ENCODE assay signal across 30 cellular contexts in the genomic region with DNA sequence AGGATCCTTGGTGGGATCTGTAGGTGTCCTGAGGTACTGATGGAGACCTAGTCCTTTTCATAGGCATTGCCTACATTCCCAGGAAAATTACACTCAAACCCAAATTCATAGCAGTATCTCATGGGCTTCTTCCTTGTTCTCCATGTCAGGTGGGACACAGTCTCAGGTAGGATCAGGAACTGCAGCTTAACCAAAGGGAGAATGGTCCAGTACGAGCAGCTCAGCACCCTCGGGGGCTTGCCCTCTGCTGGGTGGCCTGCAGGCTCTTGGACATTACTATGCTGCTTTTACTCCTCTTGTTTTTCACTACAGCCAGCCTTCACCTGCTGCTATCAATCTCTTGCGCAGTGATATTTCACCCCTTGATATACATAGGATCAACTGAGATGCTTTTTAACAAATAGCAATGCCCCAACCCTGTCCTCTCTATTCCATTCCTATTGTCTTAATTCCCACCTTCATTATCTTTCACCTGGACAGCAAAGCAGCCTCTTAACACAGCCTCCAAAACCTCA. TPM values are rescaled to one million over a fixed set of nuclear protein-coding genes. Genes with fewer than 3 reads are reported as not detected.
"Had no signal": no experiment of that assay in that cellular context is flagged by ENCODE, and none has a peak within 500 bp of the region (broad histone marks: within the 10 kb centered on the region; RNA-seq: fewer than 3 reads in every experiment).

No MANE protein-coding gene starts in this region.

- H3K4me3 ChIP-seq: left ventricle myocardium inferior, lung, ovary, prostate gland, spleen, tibial nerve, uterus had no signal

- H3K4me1 Mint-ChIP-seq: mesothelial cell of epicardium; naive B cell; stimulated activated effector memory CD8-positive, alpha-beta T cell treated with anti-CD3 and anti-CD28 coated beads, Interleukin-12 subunit alpha, Interleukin-12 subunit beta, amount 100 ng/mL, for 72 hours; stimulated activated naive CD8-positive, alpha-beta T cell treated with anti-CD3 and anti-CD28 coated beads, Interleukin-15, amount 100 ng/mL, for 72 hours had no signal

- H3K9me3 ChIP-seq: ovary, prostate gland, uterus had no signal

- H3K27ac ChIP-seq: left ventricle myocardium inferior, ovary, prostate gland, spleen, tibial nerve, uterus had no signal

- ATAC-seq: right cardiac atrium; sciatic nerve; stimulated activated effector memory CD8-positive, alpha-beta T cell treated with anti-CD3 and anti-CD28 coated beads, Interleukin-12 subunit alpha, Interleukin-12 subunit beta, amount 100 ng/mL, for 72 hours; stimulated activated naive CD8-positive, alpha-beta T cell treated with anti-CD3 and anti-CD28 coated beads, Interleukin-15, amount 100 ng/mL, for 72 hours had no signal

- H3K27me3 Mint-ChIP-seq: type B pancreatic cell had no signal

- H3K27me3 ChIP-seq: ovary, spleen, tibial nerve, uterus had no signal

- H3K4me1 ChIP-seq: left ventricle myocardium inferior, prostate gland, tibial nerve, uterus had no signal

- DNase-seq: islet precursor cell; left ventricle myocardium inferior; mesendoderm; naive B cell; ovary; posterior cingulate gyrus; retina; right cardiac atrium; small intestine; spleen; stimulated activated CD4-positive, alpha-beta T cell treated with anti-CD3 and anti-CD28 coated beads, Interleukin-4, amount 100 ng/mL, for 24 hours; stimulated activated naive CD4-positive, alpha-beta T cell treated with Interleukin-2 at 50 U/mL for 16 hours; stimulated activated naive CD8-positive, alpha-beta T cell treated with anti-CD3 and anti-CD28 coated beads, Interleukin-15, amount 100 ng/mL, for 72 hours; substantia nigra; uterus had no signal

- H3K36me3 ChIP-seq: left ventricle myocardium inferior, ovary, prostate gland, tibial nerve, uterus had no signal

- H3K36me3 Mint-ChIP-seq: stimulated activated effector memory CD8-positive, alpha-beta T cell treated with anti-CD3 and anti-CD28 coated beads, Interleukin-12 subunit alpha, Interleukin-12 subunit beta, amount 100 ng/mL, for 72 hours had no signal

- H3K27ac Mint-ChIP-seq: mesothelial cell of epicardium; naive B cell; natural killer cell treated with Interleukin-12 subunit alpha and Interleukin-12 subunit beta and Interleukin-15 and Interleukin-18, amount 100 ng/mL, for 72 hours; stimulated activated effector memory CD8-positive, alpha-beta T cell treated with anti-CD3 and anti-CD28 coated beads, Interleukin-12 subunit alpha, Interleukin-12 subunit beta, amount 100 ng/mL, for 72 hours; stimulated activated naive CD8-positive, alpha-beta T cell treated with anti-CD3 and anti-CD28 coated beads, Interleukin-15, amount 100 ng/mL, for 72 hours; type B pancreatic cell had no signal

- H3K4me3 Mint-ChIP-seq: mesothelial cell of epicardium; naive B cell; natural killer cell treated with Interleukin-12 subunit alpha and Interleukin-12 subunit beta and Interleukin-15 and Interleukin-18, amount 100 ng/mL, for 72 hours; stimulated activated effector memory CD8-positive, alpha-beta T cell treated with anti-CD3 and anti-CD28 coated beads, Interleukin-12 subunit alpha, Interleukin-12 subunit beta, amount 100 ng/mL, for 72 hours; stimulated activated naive CD8-positive, alpha-beta T cell treated with anti-CD3 and anti-CD28 coated beads, Interleukin-15, amount 100 ng/mL, for 72 hours; type B pancreatic cell had no signal

RNA-seq across cellular contexts. Expression of a gene that starts 28.6 kb away (rescaled TPM):
- total RNA-seq: kidney epithelial cell; lower leg skin; mesothelial cell of epicardium; mononuclear cell; natural killer cell treated with Interleukin-12 subunit alpha and Interleukin-12 subunit beta and Interleukin-15 and Interleukin-18, amount 100 ng/mL, for 72 hours; omental fat pad; ovary; prostate gland; sciatic nerve; spleen; temporal lobe; tibial nerve; ureter; uterus had no signal
- polyA plus RNA-seq: neural cell, ovary had no signal

RNA-seq across cellular contexts. Expression of a gene that starts 32.5 kb away (rescaled TPM):
- total RNA-seq: kidney epithelial cell; left ventricle myocardium inferior; lower leg skin; natural killer cell treated with Interleukin-12 subunit alpha and Interleukin-12 subunit beta and Interleukin-15 and Interleukin-18, amount 100 ng/mL, for 72 hours; omental fat pad; prostate gland; sciatic nerve; tibial nerve had no signal
- polyA plus RNA-seq: neural cell had no signal
